Comparison of ENCODE assay signal across 13 cellular contexts in genomic region chr6:137241481-137242011, GRCh38. TPM values are rescaled to one million over a fixed set of nuclear protein-coding genes. Genes with fewer than 3 reads are reported as not detected.
DNase-seq lines count a peak whose midpoint lies in the region; ATAC-seq and TF ChIP-seq lines count a peak whose summit lies in the region.
"Had no signal": no experiment of that assay in that cellular context is flagged by ENCODE, and none has a peak within 500 bp of the region (broad histone marks: within the 10 kb centered on the region; RNA-seq: fewer than 3 reads in every experiment).

No MANE protein-coding gene starts in this region.

- TF ChIP-seq CTCF in heart left ventricle (IDR thresholded peaks at IDR 0.05) (no peak), mesothelial cell of epicardium (IDR thresholded peaks at IDR 0.05; ENCODE audit: unreplicated experiment) (no peak), GM10248 (IDR thresholded peaks at IDR 0.05; ENCODE audit: control extremely low read depth, extremely low read depth, low read depth, missing control alignments) (no peak)

- no peak for TF ChIP-seq POLR2A in heart left ventricle (IDR thresholded peaks at IDR 0.05)

- peaks cover 73% of the 10 kb centered on the region for H3K4me1 Mint-ChIP-seq in dendritic cell treated with granulocyte-macrophage colony-stimulating factor and Interleukin-4, amounts not matched to agents 40 ng/mL and 50 ng/mL, for 4 days (ENCODE audit: low read depth)
- H3K4me1 Mint-ChIP-seq in mesothelial cell of epicardium = peaks cover 11% of the 10 kb centered on the region
- H3K4me1 Mint-ChIP-seq: brain, nephron progenitor cell had no signal

- H3K9me3 ChIP-seq in right cardiac atrium (ENCODE audit: control insufficient read depth, low read length) (no peaks in the 10 kb centered on the region), heart left ventricle (peaks cover 0 to 10% (median 0%) of the 10 kb centered on the region in 12 donors)

- H3K27me3 Mint-ChIP-seq in dendritic cell treated with granulocyte-macrophage colony-stimulating factor and Interleukin-4, amounts not matched to agents 40 ng/mL and 50 ng/mL, for 4 days = no peaks in the 10 kb centered on the region
- no peaks in the 10 kb centered on the region for H3K27me3 Mint-ChIP-seq in mesothelial cell of epicardium (ENCODE audit: low read depth)

- H3K27me3 ChIP-seq in right cardiac atrium (ENCODE audit: control insufficient read depth, insufficient read depth) = no peaks in the 10 kb centered on the region
- no peaks in the 10 kb centered on the region for H3K27me3 ChIP-seq in heart left ventricle

- ATAC-seq in right cardiac atrium = peak; percentile 24 to 25
- ATAC-seq in heart left ventricle = no peak
- no peak for ATAC-seq in GM19035 (IDR thresholded peaks at IDR 0.05; ENCODE audit: unreplicated experiment)

- intact Hi-C loops in right cardiac atrium (cut with DNase I) = no loop called here
- intact Hi-C loops in heart left ventricle (cut with DNase I) = no loop called here
- intact Hi-C loops in dendritic cell treated with granulocyte-macrophage colony-stimulating factor and Interleukin-4, amounts not matched to agents 40 ng/mL and 50 ng/mL, for 4 days (cut with micrococcal nuclease) = no loop called here

- peaks cover 12% of the 10 kb centered on the region for H3K9me3 Mint-ChIP-seq in dendritic cell treated with granulocyte-macrophage colony-stimulating factor and Interleukin-4, amounts not matched to agents 40 ng/mL and 50 ng/mL, for 4 days
- H3K9me3 Mint-ChIP-seq in mesothelial cell of epicardium = peaks cover 14% of the 10 kb centered on the region

- H3K27ac Mint-ChIP-seq in dendritic cell treated with granulocyte-macrophage colony-stimulating factor and Interleukin-4, amounts not matched to agents 40 ng/mL and 50 ng/mL, for 4 days = peak overlapping the region; percentile 94
- peak overlapping the region; percentile 60 for H3K27ac Mint-ChIP-seq in mesothelial cell of epicardium
- H3K27ac Mint-ChIP-seq: nephron progenitor cell had no signal

- no peak overlapping the region for H3K4me3 Mint-ChIP-seq in dendritic cell treated with granulocyte-macrophage colony-stimulating factor and Interleukin-4, amounts not matched to agents 40 ng/mL and 50 ng/mL, for 4 days
- no peak overlapping the region for H3K4me3 Mint-ChIP-seq in mesothelial cell of epicardium
- H3K4me3 Mint-ChIP-seq: brain, nephron progenitor cell had no signal

- POLR2A ChIA-PET in GM10248 (lab: Yijun Ruan, JAX) = no interaction called here

- H3K4me1 ChIP-seq in right cardiac atrium (ENCODE audit: control insufficient read depth, insufficient read depth, low read length) (peaks cover 9% of the 10 kb centered on the region), heart left ventricle (peaks cover 0 to 62% (median 6%) of the 10 kb centered on the region in 12 donors)

- no peaks in the 10 kb centered on the region for H3K36me3 Mint-ChIP-seq in dendritic cell treated with granulocyte-macrophage colony-stimulating factor and Interleukin-4, amounts not matched to agents 40 ng/mL and 50 ng/mL, for 4 days (ENCODE audit: low read depth)
- no peaks in the 10 kb centered on the region for H3K36me3 Mint-ChIP-seq in mesothelial cell of epicardium
- H3K36me3 Mint-ChIP-seq: brain had no signal

- H3K27ac ChIP-seq in right cardiac atrium (ENCODE audit: low read length) = no peak overlapping the region
- peak overlapping the region in 1 of 12 donors; percentile 87 for H3K27ac ChIP-seq in heart left ventricle

- no peak for DNase-seq in right cardiac atrium
- no peak for DNase-seq in heart left ventricle
- no peak for DNase-seq in mesothelial cell of epicardium (ENCODE audit: low spot score in 2 of 2, unreplicated experiment in 2 of 2)
- no peak for DNase-seq in stimulated activated CD4-positive, alpha-beta T cell treated with anti-CD3 and anti-CD28 coated beads, Interleukin-15, amount 100 ng/mL, for 24 hours
- DNase-seq in stimulated activated CD4-positive, alpha-beta T cell treated with anti-CD3 and anti-CD28 coated beads, Interleukin-1b, Interleukin-23, amount 100 ng/mL, for 48 hours = no peak
- DNase-seq in GM10248 (ENCODE audit: extremely low spot score) = no peak
- DNase-seq: activated T-cell treated with anti-CD3 and anti-CD28 coated beads, Interleukin-2, amount 50 U/mL, for 1 hour; kidney; nephron progenitor cell; stimulated activated naive CD4-positive, alpha-beta T cell had no signal

- H3K4me3 ChIP-seq in right cardiac atrium (ENCODE audit: low read length) = no peak overlapping the region
- H3K4me3 ChIP-seq in heart left ventricle = no peak overlapping the region

- WGBS in right cardiac atrium = 36% methylated on average over 3 of the region's 3 CpGs
- WGBS in heart left ventricle, 4 donors = 45 to 63% (median 53%) methylated on average over 3 of the region's 3 CpGs

- no peaks in the 10 kb centered on the region for H3K36me3 ChIP-seq in heart left ventricle

- CTCF ChIA-PET in GM10248 (lab: Yijun Ruan, JAX) = interaction anchor here (1.2 to 2.7 kb wide), 5 partner anchors 10 to 73 kb away, joined by 3 to 7 read pairs (median 4); no protein-coding TSS in a partner anchor

RNA-seq across cellular contexts. Expression of gene IFNGR1, which starts 22.4 kb away (rescaled TPM):
- total RNA-seq in right cardiac atrium = 100 to 1,000 TPM; 115 to 157 (median 141) TPM
- polyA plus RNA-seq in right cardiac atrium = 125 TPM
- 100 to 1,000 TPM in 3 of 9 donors, 10 to 100 TPM in 6; 68.6 to 152 (median 79.2) TPM for total RNA-seq in heart left ventricle
- 10 to 100 TPM; 75.4 to 90.9 TPM for polyA plus RNA-seq in heart left ventricle
- 24.3 to 27.3 TPM (median 25.4 TPM) in 3 replicates for total RNA-seq in mesothelial cell of epicardium

Comparison
In these comparisons a context has a peak if more than half of its experiments do, and no peak if none do; other contexts are left out.
1. ATAC-seq: peak in right cardiac atrium (2 of 2); none in heart left ventricle (0 of 4) and GM19035 (single experiment).